In the genomic region with DNA sequence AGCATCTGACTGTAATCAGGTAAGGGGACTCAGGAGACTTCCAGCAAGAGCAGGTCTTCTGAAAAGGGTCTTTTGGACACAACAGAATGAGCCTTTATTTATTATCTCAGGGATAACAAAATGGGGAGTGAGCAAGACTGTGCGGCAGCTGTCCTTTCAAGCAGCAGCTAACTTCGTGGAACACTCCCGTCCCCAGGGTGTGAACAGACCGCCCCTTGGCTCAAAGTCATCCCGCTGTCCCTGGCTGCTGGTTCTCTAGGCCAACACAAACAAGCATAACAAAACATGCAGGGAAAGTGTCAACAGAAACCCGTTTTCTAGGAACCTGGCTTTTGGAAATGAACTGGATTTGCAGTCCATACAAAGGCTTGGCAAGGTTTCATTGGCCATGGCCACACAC, we compare ENCODE assay signal across 16 cellular contexts.
A peak's percentile ranks its signal among the peaks of the same experiment; 100 is the strongest.
DNase-seq lines count a peak whose midpoint lies in the region; ATAC-seq, FAIRE-seq and TF ChIP-seq lines count a peak whose summit lies in the region.
"Had no signal": no experiment of that assay in that cellular context is flagged by ENCODE, and none has a peak within 500 bp of the region (broad histone marks: within the 10 kb centered on the region; RNA-seq: fewer than 3 reads in every experiment).

No MANE protein-coding gene starts in this region.

- H3K9me3 ChIP-seq in heart left ventricle (no peaks in the 10 kb centered on the region), trophoblast cell (ENCODE audit: insufficient read depth, low read depth, low read length) (no peaks in the 10 kb centered on the region), Caco-2 (no peaks in the 10 kb centered on the region; the same call in 1 of the 2 replicates)

- H3K9me3 Mint-ChIP-seq in Caco-2 (ENCODE audit: unreplicated experiment), result no peaks in the 10 kb centered on the region
- H3K9me3 Mint-ChIP-seq: CD4-positive, alpha-beta T cell; GM23338 had no signal

- no peak for TF ChIP-seq POLR2A in heart left ventricle (IDR thresholded peaks at IDR 0.05)

- FAIRE-seq in GM19239 (lab: Jason Lieb, UNC), result no peak
- FAIRE-seq: D721Med had no signal

- peak overlapping the region; percentile 44 for H2BK12ac ChIP-seq in trophoblast cell (ENCODE audit: low read length)

- H3K4ac ChIP-seq in trophoblast cell (ENCODE audit: low read depth, low read length), result no peak overlapping the region

- CTCF ChIA-PET in Caco-2 (lab: Charles Lee), result no interaction called here

- H2BK120ac ChIP-seq in trophoblast cell (ENCODE audit: insufficient read depth, low read length, poor library complexity), result no peak overlapping the region

- H2AK5ac ChIP-seq in trophoblast cell (ENCODE audit: low read length), result no peak overlapping the region

- no peaks in the 10 kb centered on the region for H3K79me2 ChIP-seq in trophoblast cell (ENCODE audit: control insufficient read depth, insufficient read depth, low read length, poor library complexity)

- H3K36me3 ChIP-seq in heart left ventricle (no peaks in the 10 kb centered on the region), trophoblast cell (ENCODE audit: control insufficient read depth in 1 of 2, insufficient read depth in 2 of 2, low read length in 2 of 2) (no peaks in the 10 kb centered on the region), Caco-2 (ENCODE audit: control insufficient read depth, insufficient read depth, low read length) (no peaks in the 10 kb centered on the region)

- no peak overlapping the region for H3K27ac Mint-ChIP-seq in Caco-2 (ENCODE audit: unreplicated experiment)
- H3K27ac Mint-ChIP-seq: B cell; CD4-positive, alpha-beta T cell; GM23338 had no signal

- H3K4me3 Mint-ChIP-seq in Caco-2 (ENCODE audit: unreplicated experiment), result no peak overlapping the region
- H3K4me3 Mint-ChIP-seq: B cell; CD4-positive, alpha-beta T cell; GM23338 had no signal

- H3K27ac ChIP-seq in heart left ventricle (no peak overlapping the region), trophoblast cell (ENCODE audit: low read depth, low read length) (no peak overlapping the region)

- WGBS in heart left ventricle, 4 donors, result 39 to 67% (median 54%) methylated on average over 6 of the region's 6 CpGs
- WGBS in trophoblast cell (ENCODE audit: extremely low coverage, insufficient coverage, insufficient read length), result no CpG with 5 or more reads among the region's 6 CpGs

- H3K79me1 ChIP-seq in trophoblast cell (ENCODE audit: low read length), result no peaks in the 10 kb centered on the region

- BruUV-seq in Caco-2 (replicated peaks; lab: Mats Ljungman, UMichigan), result no TSS peak

- DNase-seq in COR-L47 (lab: John Stamatoyannopoulos, UW), result peak; percentile 29
- DNase-seq in NCI-H2029 (lab: John Stamatoyannopoulos, UW), result peak; percentile 47
- DNase-seq in heart left ventricle, result peak in 3 of 5 donors; percentile 20 to 51 (median 30)
- DNase-seq in trophoblast cell, result no peak
- DNase-seq in Caco-2, result no peak
- no peak for DNase-seq in head of caudate nucleus
- DNase-seq in GM19239 (ENCODE audit: insufficient read length, low spot score), result no peak
- DNase-seq: CD4-positive, alpha-beta T cell; DND-41; KBM-7; NCI-H1105; NCI-H187; NCI-H524 treated with DMSO at 0.1 percent for 48 hours had no signal

- H3K27me3 ChIP-seq in heart left ventricle, result peaks cover 0 to 7% (median 0%) of the 10 kb centered on the region in 9 donors
- H3K27me3 ChIP-seq in trophoblast cell (ENCODE audit: insufficient read depth, low read length), result peaks cover 3% of the 10 kb centered on the region
- no peaks in the 10 kb centered on the region for H3K27me3 ChIP-seq in Caco-2 (replicated peaks; ENCODE audit: control insufficient read depth, insufficient read depth, low read length)

- H4K8ac ChIP-seq in trophoblast cell (ENCODE audit: low read depth, low read length), result no peak overlapping the region

- H3K23ac ChIP-seq in trophoblast cell (ENCODE audit: low read length), result no peak overlapping the region

- no peak overlapping the region for H4K12ac ChIP-seq in trophoblast cell (ENCODE audit: low read depth, low read length)

- no peak overlapping the region for H2BK5ac ChIP-seq in trophoblast cell (ENCODE audit: low read depth, low read length, poor library complexity)

- no peaks in the 10 kb centered on the region for H3K4me1 Mint-ChIP-seq in Caco-2 (ENCODE audit: low read depth, unreplicated experiment)
- H3K4me1 Mint-ChIP-seq: GM23338 had no signal

- H3K9ac ChIP-seq in trophoblast cell (ENCODE audit: low read length), result no peak overlapping the region

- POLR2A ChIA-PET in Caco-2 (lab: Charles Lee), result no interaction called here

- no peak overlapping the region for H2AFZ ChIP-seq in trophoblast cell (ENCODE audit: insufficient read depth, low read length, poor library complexity)
- H2AFZ ChIP-seq: GM23338 had no signal

- H3K14ac ChIP-seq in trophoblast cell (ENCODE audit: low read length), result no peak overlapping the region

- no peaks in the 10 kb centered on the region for H3K36me3 Mint-ChIP-seq in Caco-2 (ENCODE audit: insufficient read depth, unreplicated experiment)

- no peaks in the 10 kb centered on the region for H3K4me1 ChIP-seq in heart left ventricle
- no peaks in the 10 kb centered on the region for H3K4me1 ChIP-seq in trophoblast cell (ENCODE audit: control insufficient read depth in 1 of 2, insufficient read depth in 2 of 2, low read length in 2 of 2)
- no peaks in the 10 kb centered on the region for H3K4me1 ChIP-seq in Caco-2

- peaks cover 5% of the 10 kb centered on the region for H3K27me3 Mint-ChIP-seq in Caco-2 (ENCODE audit: insufficient read depth, unreplicated experiment)
- H3K27me3 Mint-ChIP-seq: CD4-positive, alpha-beta T cell had no signal

- no peak overlapping the region for H3K18ac ChIP-seq in trophoblast cell (ENCODE audit: low read length)

- H3K4me2 ChIP-seq in trophoblast cell (ENCODE audit: low read length), result no peak overlapping the region
- H3K4me2 ChIP-seq: GM23338 had no signal

- H3K4me3 ChIP-seq in heart left ventricle, result peak overlapping the region in 1 of 12 donors; percentile 17
- no peak overlapping the region for H3K4me3 ChIP-seq in trophoblast cell (ENCODE audit: low read depth, low read length)
- H3K4me3 ChIP-seq in Caco-2 (ENCODE audit: low read depth, low read length), result no peak overlapping the region
- H3K4me3 ChIP-seq: GM23338 had no signal

- ATAC-seq in heart left ventricle, result peak in 3 of 4 donors; percentile 43 to 59 (median 48)
- ATAC-seq: GM23338 had no signal

- TF ChIP-seq CTCF in heart left ventricle (IDR thresholded peaks at IDR 0.05), result no peak
- TF ChIP-seq CTCF in Caco-2 (IDR thresholded peaks at IDR 0.05; ENCODE audit: insufficient read depth in 1 of 2, low read depth in 1 of 2, low read length in 1 of 2, severe bottlenecking in 1 of 2, unreplicated experiment in 1 of 2), result no peak

- intact Hi-C loops in heart left ventricle (cut with DNase I), result loop anchor here in 3 of 10 donors (5.0 to 10.0 kb wide), 3 partner anchors 1526 to 1556 kb away; partner anchors contain the start of gene BCL11A (in 2 of the 3)
- intact Hi-C loops in Caco-2 (cut with micrococcal nuclease; ENCODE audit: unreplicated experiment), result loop anchor here (5.0 kb wide), 1 partner anchor 1272 kb away; no protein-coding TSS in a partner anchor
- intact Hi-C loops in head of caudate nucleus (cut with DNase I), result no loop called here

- no peak overlapping the region for H4K91ac ChIP-seq in trophoblast cell (ENCODE audit: low read depth, low read length)

Comparison
In these comparisons a context has a peak if more than half of its experiments do, and no peak if none do; other contexts are left out.
1. DNase-seq: peak in COR-L47 (single experiment), NCI-H2029 (single experiment) and heart left ventricle (3 of 5); none in trophoblast cell (0 of 2), Caco-2 (0 of 2), head of caudate nucleus (0 of 42) and GM19239 (single experiment).